26 cellular contexts compared by ENCODE assay signal in the genomic region with DNA sequence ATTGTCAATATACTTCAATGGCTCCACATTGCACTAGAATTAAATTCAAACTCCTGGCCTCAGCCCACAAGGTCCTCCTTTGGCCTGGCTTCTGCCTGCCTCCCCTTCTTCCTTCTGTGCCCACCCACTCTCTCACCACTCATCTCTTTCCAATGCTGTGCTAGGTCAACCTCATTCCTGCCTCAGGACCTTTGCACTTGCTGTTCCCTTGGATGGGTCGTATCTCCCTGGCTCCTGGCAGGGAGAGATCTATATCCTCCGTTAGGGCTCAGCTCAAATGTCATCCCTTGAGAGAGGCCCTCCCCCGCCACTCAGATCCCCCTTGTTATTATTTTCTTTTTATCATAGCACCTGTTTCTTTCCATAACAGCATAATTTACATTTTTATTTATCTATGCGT.
"Had no signal": no experiment of that assay in that cellular context is flagged by ENCODE, and none has a peak within 500 bp of the region (broad histone marks: within the 10 kb centered on the region; RNA-seq: fewer than 3 reads in every experiment).

No MANE protein-coding gene starts in this region.

- H3K9me3 ChIP-seq: colonic mucosa, esophagus squamous epithelium, gastrocnemius medialis had no signal

- H3K4me3 Mint-ChIP-seq: dendritic cell treated with granulocyte-macrophage colony-stimulating factor and Interleukin-4, amounts not matched to agents 40 ng/mL and 50 ng/mL, for 4 days; effector memory CD8-positive, alpha-beta T cell; endodermal cell had no signal

- H3K4me1 ChIP-seq: colonic mucosa, esophagus squamous epithelium, gastrocnemius medialis, heart right ventricle, left lung, lower lobe of right lung had no signal

- H3K36me3 ChIP-seq: colonic mucosa, esophagus squamous epithelium, gastrocnemius medialis, heart right ventricle, left lung, lower lobe of right lung had no signal

- H3K27me3 ChIP-seq: colonic mucosa had no signal

- H3K4me3 ChIP-seq: colonic mucosa, esophagus squamous epithelium, gastrocnemius medialis, heart right ventricle, left lung, lower lobe of right lung had no signal

- FAIRE-seq: endometrium, islet of Langerhans, keratinocyte had no signal

- ATAC-seq: effector memory CD8-positive, alpha-beta T cell; esophagus mucosa; gastrocnemius medialis; heart right ventricle; left cardiac atrium; left lung; left ventricle myocardium superior; lower lobe of right lung had no signal

- H3K27ac ChIP-seq: colonic mucosa, epithelial cell of prostate, esophagus squamous epithelium, gastrocnemius medialis, heart right ventricle, left lung, lower lobe of right lung had no signal

- H3K27ac Mint-ChIP-seq: dendritic cell treated with granulocyte-macrophage colony-stimulating factor and Interleukin-4, amounts not matched to agents 40 ng/mL and 50 ng/mL, for 4 days; effector memory CD8-positive, alpha-beta T cell; endodermal cell had no signal

- DNase-seq: colonic mucosa; cortex of kidney; effector CD8-positive, alpha-beta T cell; effector memory CD8-positive, alpha-beta T cell; endodermal cell; erythroblast; esophagus squamous epithelium; foreskin fibroblast; foreskin melanocyte; gastrocnemius medialis; glutamatergic neuron; head of caudate nucleus; heart right ventricle; hippocampal formation; left cardiac atrium; left lung; left ventricle myocardium superior; lower lobe of right lung; mesenchymal stem cell; midbrain had no signal
